In the genomic region with DNA sequence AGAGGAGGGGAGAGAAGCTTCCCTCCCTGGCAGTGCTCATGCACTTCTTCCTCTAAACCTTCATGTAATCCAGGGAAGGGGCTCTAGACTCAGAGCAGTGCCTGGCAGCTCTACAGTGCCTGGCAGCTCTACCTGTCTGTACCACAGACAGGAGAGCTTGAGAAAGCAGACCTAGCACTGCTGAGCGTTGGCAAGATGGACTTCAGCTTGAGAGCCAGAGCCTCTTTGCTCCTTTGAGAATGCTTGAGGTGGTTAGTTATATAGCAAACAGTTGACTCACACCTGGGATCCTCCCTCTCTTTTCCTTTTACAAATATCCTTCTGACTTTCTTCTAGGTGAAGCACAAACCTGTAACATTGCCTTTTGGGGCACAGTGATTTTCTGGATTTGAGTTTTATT, we compare ENCODE assay signal across 22 cellular contexts. TPM values are rescaled to one million over a fixed set of nuclear protein-coding genes. Genes with fewer than 3 reads are reported as not detected.
A peak's percentile ranks its signal among the peaks of the same experiment; 100 is the strongest.
DNase-seq lines count a peak whose midpoint lies in the region; ATAC-seq, FAIRE-seq and TF ChIP-seq lines count a peak whose summit lies in the region.
"Had no signal": no experiment of that assay in that cellular context is flagged by ENCODE, and none has a peak within 500 bp of the region (broad histone marks: within the 10 kb centered on the region; RNA-seq: fewer than 3 reads in every experiment).

No MANE protein-coding gene starts in this region.

- intact Hi-C loops in Right ventricle myocardium superior (cut with DNase I) (no loop called here), upper lobe of right lung (cut with DNase I) (no loop called here), A673 (cut with micrococcal nuclease; ENCODE audit: unreplicated experiment) (loop anchor here (10.0 kb wide), 2 partner anchors 120 to 190 kb away; no protein-coding TSS in a partner anchor)

- peaks cover 21% of the 10 kb centered on the region for H3K4me1 ChIP-seq in cardiac muscle cell (ENCODE audit: low read depth)
- peaks cover 7 to 17% of the 10 kb centered on the region in 2 donors for H3K4me1 ChIP-seq in lung (ENCODE audit: control insufficient read depth in 2 of 2, insufficient read depth in 2 of 2, low read length in 2 of 2)
- no peaks in the 10 kb centered on the region for H3K4me1 ChIP-seq in upper lobe of right lung
- no peaks in the 10 kb centered on the region for H3K4me1 ChIP-seq in A673 (ENCODE audit: insufficient read depth, low read length, poor library complexity, severe bottlenecking)

- CTCF ChIA-PET in A673 (lab: Charles Lee): no interaction called here

- H3K27me3 ChIP-seq in cardiac muscle cell (no peaks in the 10 kb centered on the region), lung (ENCODE audit: control insufficient read depth, insufficient read depth) (no peaks in the 10 kb centered on the region), upper lobe of right lung (no peaks in the 10 kb centered on the region), A673 (replicated peaks; ENCODE audit: insufficient read depth, low read depth, low read length, poor library complexity) (no peaks in the 10 kb centered on the region)

- BruUV-seq in A673 (replicated peaks; lab: Mats Ljungman, UMichigan): no TSS peak

- H3K36me3 ChIP-seq in cardiac muscle cell (no peaks in the 10 kb centered on the region), lung (ENCODE audit: control insufficient read depth in 2 of 2, insufficient read depth in 2 of 2, low read length in 2 of 2) (peaks cover 2 to 4% of the 10 kb centered on the region in 2 donors), upper lobe of right lung (peaks cover 5% of the 10 kb centered on the region), A673 (ENCODE audit: insufficient read depth, low read length, poor library complexity, severe bottlenecking) (no peaks in the 10 kb centered on the region)

- no peak for FAIRE-seq in RCC 7860 (lab: Jason Lieb, UNC)
- FAIRE-seq: A204.1, GM12878, GM19239, K562 had no signal

- POLR2A ChIA-PET in A673 (lab: Charles Lee; ENCODE audit: low non-redundant PET): no interaction called here

- TF ChIP-seq CTCF in cardiac muscle cell (IDR thresholded peaks at IDR 0.05; ENCODE audit: low read depth, low read length) (no peak), lung (IDR thresholded peaks at IDR 0.05; ENCODE audit: control extremely low read depth, extremely low read depth) (no peak), upper lobe of right lung (IDR thresholded peaks at IDR 0.05) (no peak), GM10266 (IDR thresholded peaks at IDR 0.05; ENCODE audit: control insufficient read depth, insufficient read depth, low read depth, missing control alignments) (no peak), A673 (conservative IDR thresholded peaks at IDR 0.05; ENCODE audit: low read depth, low read length) (no peak)

- ATAC-seq in Right ventricle myocardium superior (ENCODE audit: poor library complexity): no peak
- ATAC-seq in lung (ENCODE audit: insufficient read depth, low FRiP score): peak; percentile 65
- peak; percentile 91 for ATAC-seq in upper lobe of right lung
- ATAC-seq: GM12878, K562 had no signal

- WGBS in lung, 2 donors: 71 to 83% methylated on average over 1 of the region's 1 CpG

- H3K4me3 ChIP-seq in cardiac muscle cell (no peak overlapping the region), lung (no peak overlapping the region), upper lobe of right lung (no peak overlapping the region), A673 (ENCODE audit: low read depth, low read length, poor library complexity, severe bottlenecking) (no peak overlapping the region)
- H3K4me3 ChIP-seq: GM12878, K562 had no signal

- H3K27ac ChIP-seq in cardiac muscle cell (peak overlapping the region; percentile 53), epithelial cell of prostate (peak overlapping the region; percentile 29), lung (ENCODE audit: low read depth in 1 of 2, low read length in 1 of 2) (peak overlapping the region in 1 of 2 donors; percentile 26), upper lobe of right lung (no peak overlapping the region), A673 (ENCODE audit: low read depth, low read length, poor library complexity, severe bottlenecking) (no peak overlapping the region)

- no peaks in the 10 kb centered on the region for H3K9me3 ChIP-seq in cardiac muscle cell (ENCODE audit: low read depth)
- H3K9me3 ChIP-seq in lung (ENCODE audit: control insufficient read depth in 2 of 2, insufficient read depth in 1 of 2, low read length in 1 of 2): no peaks in the 10 kb centered on the region
- no peaks in the 10 kb centered on the region for H3K9me3 ChIP-seq in upper lobe of right lung
- no peaks in the 10 kb centered on the region for H3K9me3 ChIP-seq in A673 (ENCODE audit: low read depth, low read length, poor library complexity, severe bottlenecking)
- H3K9me3 ChIP-seq: Caco-2 had no signal

- DNase-seq in cardiac muscle cell (ENCODE audit: low read depth in 1 of 2, low spot score in 1 of 2): no peak
- DNase-seq in Right ventricle myocardium superior: no peak
- DNase-seq in epithelial cell of prostate (ENCODE audit: low read depth, low spot score): no peak
- DNase-seq in lung (ENCODE audit: low spot score): peak; percentile 50
- peak; percentile 65 for DNase-seq in upper lobe of right lung
- no peak for DNase-seq in GM10266 (ENCODE audit: extremely low spot score)
- no peak for DNase-seq in A673 (ENCODE audit: low spot score)
- no peak for DNase-seq in RCC 7860 (ENCODE audit: low spot score)
- DNase-seq: Caco-2; CD4-positive, alpha-beta T cell; DMS153; GDM1; GOT3; NCI-H1105 treated with DMSO at 0.1 percent for 48 hours; NCI-H1694 treated with DMSO at 0.1 percent for 48 hours; NCI-H510A; NCI-H748 treated with DMSO at 0.1 percent for 48 hours; NK-92 treated with Interleukin-12 subunit alpha and Interleukin-12 subunit beta, amount 100 ng/mL, for 24 hours had no signal

RNA-seq across cellular contexts. Expression of a gene that starts 20.9 kb away (rescaled TPM):
- total RNA-seq in cardiac muscle cell: 34.7 and 35.7 TPM in 2 replicates
- polyA plus RNA-seq in cardiac muscle cell: 50.9 and 77.0 TPM in 2 replicates
- total RNA-seq in Right ventricle myocardium superior: 19.3 TPM
- 10 to 100 TPM; 25.2 to 29.6 TPM for total RNA-seq in lung
- 10 to 100 TPM in 1 of 2 donors, 1 to 10 TPM in 1; 8.6 to 16.5 TPM for polyA plus RNA-seq in lung
- 22.2 TPM for total RNA-seq in upper lobe of right lung
- 59.0 and 67.2 TPM in 2 replicates for total RNA-seq in A673 (2021)

Comparison
In these comparisons a context has a peak if more than half of its experiments do, and no peak if none do; other contexts are left out.
1. DNase-seq: peak in lung (single experiment) and upper lobe of right lung (single experiment); none in cardiac muscle cell (0 of 2), Right ventricle myocardium superior (single experiment), epithelial cell of prostate (single experiment), GM10266 (single experiment), A673 (single experiment) and RCC 7860 (single experiment).
2. H3K27ac ChIP-seq: peak in cardiac muscle cell (single experiment) and epithelial cell of prostate (single experiment); none in upper lobe of right lung (single experiment) and A673 (single experiment).